Comparison of ENCODE assay signal across 26 cellular contexts in genomic region chr1:35058990-35059389, GRCh38. TPM values are rescaled to one million over a fixed set of nuclear protein-coding genes. Genes with fewer than 3 reads are reported as not detected.
DNase-seq lines count a peak whose midpoint lies in the region; ATAC-seq, FAIRE-seq and TF ChIP-seq lines count a peak whose summit lies in the region.
"Had no signal": no experiment of that assay in that cellular context is flagged by ENCODE, and none has a peak within 500 bp of the region (broad histone marks: within the 10 kb centered on the region; RNA-seq: fewer than 3 reads in every experiment).

No MANE protein-coding gene starts in this region.

- no peak for TF ChIP-seq EP300 in HepG2 (IDR thresholded peaks at IDR 0.05; ENCODE audit: low read depth in 2 of 2, low read length in 2 of 2)
- TF ChIP-seq EP300 in HepG2 (CRISPR knock-in tag; IDR thresholded peaks at IDR 0.05; ENCODE audit: borderline replicate concordance), result no peak
- TF ChIP-seq EP300 in K562 (IDR thresholded peaks at IDR 0.05; ENCODE audit: low read length), result no peak
- no peak for TF ChIP-seq EP300 in SK-N-SH (IDR thresholded peaks at IDR 0.05; ENCODE audit: borderline replicate concordance in 1 of 2, low read depth in 1 of 2, low read length in 1 of 2)

- peaks cover 5% of the 10 kb centered on the region for H3K36me3 Mint-ChIP-seq in memory B cell

- in situ Hi-C loops in HepG2 (cut with HindIII; ENCODE audit: extremely low pct_ligation_motif_present, low pct_unique_long_range_greater_than_20kb), result no loop called here
- in situ Hi-C loops in K562 (cut with MboI), result no loop called here

- peaks cover 5% of the 10 kb centered on the region for H3K9me3 Mint-ChIP-seq in memory B cell
- H3K9me3 Mint-ChIP-seq: CD4-positive, alpha-beta T cell had no signal

- peaks cover 4% of the 10 kb centered on the region for H3K4me1 Mint-ChIP-seq in memory B cell
- H3K4me1 Mint-ChIP-seq: CD8-positive, alpha-beta memory T cell had no signal

- H3K9ac ChIP-seq in HepG2 (ENCODE audit: insufficient read depth, low read depth, low read length) (no peak overlapping the region), K562 (ENCODE audit: insufficient read depth in 1 of 2, low read depth in 2 of 2, low read length in 2 of 2) (no peak overlapping the region), SK-N-SH (no peak overlapping the region)
- H3K9ac ChIP-seq: BLaER1, GM23248 had no signal

- TF ChIP-seq RAD21 in HepG2 (CRISPR knock-in tag; IDR thresholded peaks at IDR 0.05) (no peak), K562 (CRISPR knock-in tag; conservative IDR thresholded peaks at IDR 0.05 in 1 of 2, IDR thresholded peaks at IDR 0.05 in 1 of 2) (no peak), SK-N-SH (IDR thresholded peaks at IDR 0.05; ENCODE audit: low read length) (no peak)

- TF ChIP-seq CTCF in HepG2 (CRISPR knock-in tag; IDR thresholded peaks at IDR 0.05) (no peak), right lobe of liver (IDR thresholded peaks at IDR 0.05) (no peak), K562 (IDR thresholded peaks at IDR 0.05 in 2 of 3, conservative IDR thresholded peaks at IDR 0.05 in 1 of 3; ENCODE audit: insufficient read depth in 2 of 3, low read depth in 1 of 3, low read length in 3 of 3) (no peak), coronary artery (IDR thresholded peaks at IDR 0.05) (no peak), SK-N-SH (IDR thresholded peaks at IDR 0.05) (no peak)

- H3K9me3 ChIP-seq in HepG2 (ENCODE audit: low read length) (no peaks in the 10 kb centered on the region), right lobe of liver (no peaks in the 10 kb centered on the region), K562 (replicated peaks; ENCODE audit: control insufficient read depth, insufficient read depth, low read depth, low read length) (peaks cover 9% of the 10 kb centered on the region; the same call in 1 of the 2 replicates), SK-N-SH (0 out of 2 replicates have a peak, but pooled peaks cover 3% of the 10 kb centered on the region)

- H3K27ac Mint-ChIP-seq in memory B cell, result no peak overlapping the region
- H3K27ac Mint-ChIP-seq: B cell; CD4-positive, alpha-beta T cell; CD8-positive, alpha-beta memory T cell had no signal

- no peaks in the 10 kb centered on the region for H3K9me2 ChIP-seq in SK-N-SH

- 36% methylated on average over 2 of the region's 2 CpGs for WGBS in HepG2 (ENCODE audit: low lambda C conversion rate)
- WGBS in right lobe of liver (ENCODE audit: insufficient coverage, low coverage, low lambda C conversion rate, missing lambda C conversion rate), result 72% methylated on average over 2 of the region's 2 CpGs
- WGBS in K562 (ENCODE audit: insufficient coverage, low coverage, missing lambda C conversion rate), result 2% methylated on average over 2 of the region's 2 CpGs
- WGBS in SK-N-SH (ENCODE audit: low lambda C conversion rate), result 56% methylated on average over 2 of the region's 2 CpGs

- no peak overlapping the region for H2AFZ ChIP-seq in HepG2 (ENCODE audit: low read length)
- H2AFZ ChIP-seq in K562 (ENCODE audit: low read depth, low read length), result no peak overlapping the region
- no peak overlapping the region for H2AFZ ChIP-seq in SK-N-SH (ENCODE audit: low read depth)
- H2AFZ ChIP-seq: GM23248 had no signal

- DNase-seq in HepG2 (ENCODE audit: low spot score) (no peak), right lobe of liver (no peak), K562 (ENCODE audit: extremely low read depth in 1 of 4, low spot score in 3 of 4) (no peak), memory B cell (ENCODE audit: low spot score in 2 of 2) (no peak), coronary artery (ENCODE audit: low spot score) (no peak), SK-N-SH (no peak)
- DNase-seq: CD4-positive, alpha-beta T cell; CD8-positive, alpha-beta memory T cell; DMS 273 treated with DMSO at 0.1 percent for 48 hours; DMS79; EL; GDM1; GM23248; H7; HCEC 1CT had no signal

- no peaks in the 10 kb centered on the region for H3K27me3 ChIP-seq in HepG2 (ENCODE audit: control insufficient read depth in 1 of 2, insufficient read depth in 2 of 2, low read length in 2 of 2)
- H3K27me3 ChIP-seq in right lobe of liver, result no peaks in the 10 kb centered on the region
- H3K27me3 ChIP-seq in K562 (ENCODE audit: control insufficient read depth in 2 of 2, insufficient read depth in 2 of 2, low read length in 2 of 2), result peaks cover 3 to 7% of the 10 kb centered on the region in 2 experiments; a peak in 2 of 5 replicates
- H3K27me3 ChIP-seq in SK-N-SH (ENCODE audit: insufficient read depth), result no peaks in the 10 kb centered on the region; the same call in 1 of the 2 replicates
- H3K27me3 ChIP-seq: BLaER1 had no signal

- H4K20me1 ChIP-seq in HepG2 (ENCODE audit: insufficient read depth, low read length) (no peaks in the 10 kb centered on the region), K562 (replicated peaks; ENCODE audit: control insufficient read depth, insufficient read depth, low read length) (no peaks in the 10 kb centered on the region), SK-N-SH (ENCODE audit: insufficient read depth) (no peaks in the 10 kb centered on the region)
- H4K20me1 ChIP-seq: BLaER1 had no signal

- no peak for ATAC-seq in HepG2
- ATAC-seq in right lobe of liver, result no peak
- ATAC-seq in K562, result no peak
- peak; percentile 86 for ATAC-seq in esophagus mucosa
- ATAC-seq in memory B cell (ENCODE audit: low read depth), result peak; percentile 60
- no peak for ATAC-seq in HG02852 (IDR thresholded peaks at IDR 0.05; ENCODE audit: unreplicated experiment)
- ATAC-seq: GM12878 had no signal

- CTCF ChIA-PET in HepG2 (lab: Yijun Ruan, JAX; ENCODE audit: low intra/inter-chr PET ratio, low total read pairs) (no interaction called here), K562 (lab: Yijun Ruan, JAX; ENCODE audit: low intra/inter-chr PET ratio) (no interaction called here), SK-N-SH (lab: Yijun Ruan, JAX) (no interaction called here)

- TF ChIP-seq POLR2A in HepG2 (IDR thresholded peaks at IDR 0.05; ENCODE audit: insufficient read depth in 1 of 2, low read depth in 2 of 2, low read length in 2 of 2) (no peak), right lobe of liver (IDR thresholded peaks at IDR 0.05) (no peak), K562 (conservative IDR thresholded peaks at IDR 0.05) (no peak)

- H3K27me3 Mint-ChIP-seq in memory B cell, result peaks cover 15% of the 10 kb centered on the region

- H3K4me1 ChIP-seq in HepG2 (ENCODE audit: insufficient read depth, low read length) (no peaks in the 10 kb centered on the region), right lobe of liver (no peaks in the 10 kb centered on the region), K562 (replicated peaks in 1 of 2; ENCODE audit: control insufficient read depth in 2 of 2, insufficient read depth in 2 of 2, low read length in 2 of 2) (no peaks in the 10 kb centered on the region), SK-N-SH (ENCODE audit: control insufficient read depth in 1 of 2, insufficient read depth in 2 of 2, low read depth in 1 of 2, low read length in 1 of 2) (peaks cover 0 to 6% of the 10 kb centered on the region in 2 experiments; a peak in 1 of 4 replicates)

- H3K27ac ChIP-seq in HepG2 (ENCODE audit: extremely low read length, insufficient read depth, low read length), result no peak overlapping the region
- H3K27ac ChIP-seq in right lobe of liver, result no peak overlapping the region
- H3K27ac ChIP-seq in K562 (ENCODE audit: extremely low read depth, low read depth, low read length), result no peak overlapping the region
- no peak overlapping the region for H3K27ac ChIP-seq in coronary artery
- no peak overlapping the region for H3K27ac ChIP-seq in SK-N-SH (ENCODE audit: low read depth in 2 of 2, low read length in 1 of 2)
- H3K27ac ChIP-seq: 22Rv1, BLaER1, C4-2B, GM23248 had no signal

- intact Hi-C loops in HepG2 (cut with micrococcal nuclease; ENCODE audit: unreplicated experiment), result no loop called here
- intact Hi-C loops in right lobe of liver (cut with DNase I), result no loop called here
- intact Hi-C loops in K562 (cut with micrococcal nuclease), result no loop called here

- no peak overlapping the region for H3K4me2 ChIP-seq in HepG2 (ENCODE audit: low read depth, low read length)
- no peak overlapping the region for H3K4me2 ChIP-seq in K562 (ENCODE audit: insufficient read depth, low read length)
- no peak overlapping the region for H3K4me2 ChIP-seq in SK-N-SH
- H3K4me2 ChIP-seq: BLaER1 had no signal

- no peaks in the 10 kb centered on the region for H3K36me3 ChIP-seq in HepG2 (replicated peaks in 1 of 2; ENCODE audit: control insufficient read depth in 1 of 2, insufficient read depth in 2 of 2, low read length in 2 of 2)
- no peaks in the 10 kb centered on the region for H3K36me3 ChIP-seq in right lobe of liver
- H3K36me3 ChIP-seq in K562 (ENCODE audit: control insufficient read depth, insufficient read depth, low read length), result no peaks in the 10 kb centered on the region
- no peaks in the 10 kb centered on the region for H3K36me3 ChIP-seq in SK-N-SH (replicated peaks in 1 of 2; ENCODE audit: control insufficient read depth in 1 of 2, insufficient read depth in 2 of 2, low read length in 1 of 2)

- no peak overlapping the region for H3K4me3 Mint-ChIP-seq in memory B cell
- H3K4me3 Mint-ChIP-seq: B cell; CD4-positive, alpha-beta T cell; CD8-positive, alpha-beta memory T cell had no signal

- FAIRE-seq in HepG2 (lab: Jason Lieb, UNC) (no peak), K562 (lab: Jason Lieb, UNC) (no peak)
- FAIRE-seq: A204.1, D721Med, GM12878, GM19239, H1 had no signal

- POLR2A ChIA-PET in HepG2 (lab: Yijun Ruan, JAX), result no interaction called here
- POLR2A ChIA-PET in K562 (lab: Yijun Ruan, JAX), result no interaction called here
- POLR2A ChIA-PET in SK-N-SH (lab: Yijun Ruan, JAX), result no interaction called here

- BruUV-seq in HepG2 (replicated peaks; lab: Mats Ljungman, UMichigan) (no TSS peak), K562 (replicated peaks; lab: Mats Ljungman, UMichigan) (no TSS peak)

- H3K79me2 ChIP-seq in HepG2 (ENCODE audit: insufficient read depth, low read length) (no peaks in the 10 kb centered on the region), K562 (ENCODE audit: control insufficient read depth, insufficient read depth, low read length) (no peaks in the 10 kb centered on the region), SK-N-SH (ENCODE audit: insufficient read depth) (no peaks in the 10 kb centered on the region)

- H3K4me3 ChIP-seq in HepG2 (replicated peaks in 1 of 3; ENCODE audit: insufficient read depth in 1 of 3, low read depth in 2 of 3, low read length in 3 of 3), result no peak overlapping the region
- H3K4me3 ChIP-seq in right lobe of liver, result no peak overlapping the region
- no peak overlapping the region for H3K4me3 ChIP-seq in K562
- H3K4me3 ChIP-seq in coronary artery, result no peak overlapping the region
- H3K4me3 ChIP-seq in SK-N-SH (ENCODE audit: low read depth in 2 of 2, low read length in 1 of 2), result no peak overlapping the region
- H3K4me3 ChIP-seq: BLaER1, GM12878, GM23248 had no signal

- peaks cover 4% of the 10 kb centered on the region for H3F3A ChIP-seq in SK-N-SH (replicated peaks; ENCODE audit: insufficient read depth)

- no peaks in the 10 kb centered on the region for H3K9me1 ChIP-seq in K562 (ENCODE audit: control insufficient read depth, insufficient read depth, low read length)

RNA-seq across cellular contexts. Expression of gene ZMYM1, which starts 20.2 kb away (rescaled TPM):
- 16.2 and 22.8 TPM in 2 replicates for total RNA-seq in HepG2 (2016; rRNA removed; fragmentation: Illumina TruSeq; extraction: Trizol)
- 26.4 and 28.7 TPM in 2 replicates for total RNA-seq in HepG2 (2016; cell fraction: cytosol; rRNA removed; fragmentation: Illumina TruSeq; extraction: Trizol; ENCODE audit: low read depth)
- total RNA-seq in HepG2 (2016; cell fraction: insoluble cytoplasmic fraction; rRNA removed; fragmentation: Illumina TruSeq; extraction: Trizol), result 16.4 and 24.0 TPM in 2 replicates
- total RNA-seq in HepG2 (2016; cell fraction: membrane; rRNA removed; fragmentation: Illumina TruSeq; extraction: Trizol), result 14.5 and 14.6 TPM in 2 replicates
- total RNA-seq in HepG2 (2016; cell fraction: nucleus; rRNA removed; fragmentation: Illumina TruSeq; extraction: Trizol), result 13.6 and 17.9 TPM in 2 replicates
- polyA plus RNA-seq in HepG2 (2011; rRNA removed), result 8.5 and 10.0 TPM in 2 replicates
- polyA plus RNA-seq in HepG2 (2011; cell fraction: cytosol; rRNA removed), result 2.8 and 3.6 TPM in 2 replicates
- 7.3 and 9.6 TPM in 2 replicates for polyA plus RNA-seq in HepG2 (2011; cell fraction: nucleus; rRNA removed)
- polyA plus RNA-seq in HepG2 (2012), result 2.9 and 5.4 TPM in 2 replicates
- polyA plus RNA-seq in HepG2 (2016; cell fraction: cytosol; fragmentation: Illumina TruSeq; extraction: Trizol; ENCODE audit: low read depth), result 0.18 and 0.41 TPM in 2 replicates
- polyA plus RNA-seq in HepG2 (2016; cell fraction: insoluble cytoplasmic fraction; fragmentation: Illumina TruSeq; extraction: Trizol; ENCODE audit: low read depth), result 8.4 and 8.8 TPM in 2 replicates
- polyA plus RNA-seq in HepG2 (2016; cell fraction: membrane; fragmentation: Illumina TruSeq; extraction: Trizol; ENCODE audit: low read depth), result 1.1 TPM in 2 replicates
- 18.2 and 21.2 TPM in 2 replicates for polyA plus RNA-seq in HepG2 (2016; cell fraction: nucleus; fragmentation: Illumina TruSeq; extraction: Trizol; ENCODE audit: insufficient read depth, low read depth)
- polyA minus RNA-seq in HepG2 (2011; rRNA and poly(A)+ RNA removed; ENCODE audit: low replicate concordance), result 11.9 and 27.4 TPM in 2 replicates
- polyA minus RNA-seq in HepG2 (2011; cell fraction: cytosol; rRNA and poly(A)+ RNA removed), result 7.4 and 9.1 TPM in 2 replicates
- 18.0 and 22.3 TPM in 2 replicates for polyA minus RNA-seq in HepG2 (2011; cell fraction: nucleus; rRNA and poly(A)+ RNA removed)
- total RNA-seq in right lobe of liver, result 10 to 100 TPM in 1 of 6 experiments, 1 to 10 TPM in 5; 6.7 to 10.4 (median 7.6) TPM
- total RNA-seq in K562 (2011; cell fraction: chromatin; rRNA removed; ENCODE audit: low replicate concordance), result 52.0 and 81.1 TPM in 2 replicates
- total RNA-seq in K562 (2011; cell fraction: nucleolus; rRNA removed), result 19.8 and 24.6 TPM in 2 replicates
- total RNA-seq in K562 (2011; cell fraction: nucleoplasm; rRNA removed), result 35.9 and 38.6 TPM in 2 replicates
- total RNA-seq in K562 (2014; rRNA removed), result 8.0 and 10.6 TPM in 2 replicates
- 23.9 and 25.1 TPM in 2 replicates for total RNA-seq in K562 (2014; rRNA removed; fragmentation: Illumina TruSeq; extraction: Trizol)
- total RNA-seq in K562 (2015; rRNA removed; fragmentation: Illumina TruSeq; extraction: Trizol), result 20.5 and 24.5 TPM in 2 replicates
- 18.6 and 20.3 TPM in 2 replicates for total RNA-seq in K562 (2021)
- 25.4 and 27.0 TPM in 2 replicates for polyA plus RNA-seq in K562 (2011; rRNA removed)
- 6.5 and 12.9 TPM in 2 replicates for polyA plus RNA-seq in K562 (2011; cell fraction: cytosol; rRNA removed)
- polyA plus RNA-seq in K562 (2011; cell fraction: nucleus; rRNA removed), result 21.6 and 24.5 TPM in 2 replicates
- polyA plus RNA-seq in K562 (2012), result 7.5 and 8.5 TPM in 2 replicates
- polyA plus RNA-seq in K562 (2014; fragmentation: Illumina TruSeq; extraction: Trizol), result 12.2 and 15.8 TPM in 2 replicates
- polyA plus RNA-seq in K562 (2014; fragmentation: Nextera tagmentation; extraction: Ambion mirVana), result 10 to 100 TPM in 1 of 2 experiments, 1 to 10 TPM in 1; 8.8 to 14.2 TPM
- 7.5 and 8.6 TPM in 2 replicates for polyA plus RNA-seq in K562 (2014; rRNA removed)
- polyA minus RNA-seq in K562 (2011; rRNA and poly(A)+ RNA removed), result 63.3 and 94.2 TPM in 2 replicates
- polyA minus RNA-seq in K562 (2011; cell fraction: cytosol; rRNA and poly(A)+ RNA removed), result 17.0 and 20.5 TPM in 2 replicates
- polyA minus RNA-seq in K562 (2011; cell fraction: nucleus; rRNA and poly(A)+ RNA removed), result 7.1 and 24.3 TPM in 2 replicates
- total RNA-seq in esophagus mucosa, result 17.5 TPM
- polyA plus RNA-seq in SK-N-SH (2012; rRNA removed), result 4.1 and 6.4 TPM in 2 replicates
- polyA plus RNA-seq in SK-N-SH (2012; cell fraction: cytosol; rRNA removed), result 3.1 and 4.4 TPM in 2 replicates
- 7.9 and 14.3 TPM in 2 replicates for polyA plus RNA-seq in SK-N-SH (2012; cell fraction: nucleus; rRNA removed)

RNA-seq across cellular contexts. Expression of gene ZMYM6, which starts 27.2 kb away (rescaled TPM):
- total RNA-seq in HepG2 (2016; rRNA removed; fragmentation: Illumina TruSeq; extraction: Trizol) (8.5 and 10.3 TPM in 2 replicates), right lobe of liver (1 to 10 TPM; 4.6 to 8.0 (median 6.7) TPM), K562 (2014; rRNA removed) (8.9 and 9.0 TPM in 2 replicates), K562 (2014; rRNA removed; fragmentation: Illumina TruSeq; extraction: Trizol) (19.7 and 20.8 TPM in 2 replicates), K562 (2015; rRNA removed; fragmentation: Illumina TruSeq; extraction: Trizol) (15.8 and 18.7 TPM in 2 replicates), K562 (2021) (19.3 and 21.4 TPM in 2 replicates), esophagus mucosa (14.9 TPM)
- 2.2 and 2.5 TPM in 2 replicates for total RNA-seq in HepG2 (2016; cell fraction: cytosol; rRNA removed; fragmentation: Illumina TruSeq; extraction: Trizol; ENCODE audit: low read depth)
- total RNA-seq in HepG2 (2016; cell fraction: insoluble cytoplasmic fraction; rRNA removed; fragmentation: Illumina TruSeq; extraction: Trizol), result 9.8 TPM in 2 replicates
- total RNA-seq in HepG2 (2016; cell fraction: membrane; rRNA removed; fragmentation: Illumina TruSeq; extraction: Trizol), result 5.7 and 6.8 TPM in 2 replicates
- 13.6 and 17.6 TPM in 2 replicates for total RNA-seq in HepG2 (2016; cell fraction: nucleus; rRNA removed; fragmentation: Illumina TruSeq; extraction: Trizol)
- polyA plus RNA-seq in HepG2 (2011; rRNA removed) (9.4 and 10.2 TPM in 2 replicates), K562 (2011; rRNA removed) (19.6 and 22.6 TPM in 2 replicates), K562 (2014; fragmentation: Illumina TruSeq; extraction: Trizol) (16.6 and 21.6 TPM in 2 replicates), K562 (2014; fragmentation: Nextera tagmentation; extraction: Ambion mirVana) (10 to 100 TPM; 14.6 to 21.9 TPM), K562 (2014; rRNA removed) (15.8 TPM in 2 replicates), SK-N-SH (2012; rRNA removed) (7.6 and 7.7 TPM in 2 replicates)
- polyA plus RNA-seq in HepG2 (2011; cell fraction: cytosol; rRNA removed), result 2.0 and 2.9 TPM in 2 replicates
- 18.1 and 19.2 TPM in 2 replicates for polyA plus RNA-seq in HepG2 (2011; cell fraction: nucleus; rRNA removed)
- polyA plus RNA-seq in HepG2 (2012), result 5.6 and 7.6 TPM in 2 replicates
- 0.80 and 0.97 TPM in 2 replicates for polyA plus RNA-seq in HepG2 (2016; cell fraction: cytosol; fragmentation: Illumina TruSeq; extraction: Trizol; ENCODE audit: low read depth)
- polyA plus RNA-seq in HepG2 (2016; cell fraction: insoluble cytoplasmic fraction; fragmentation: Illumina TruSeq; extraction: Trizol; ENCODE audit: low read depth), result 9.6 and 11.3 TPM in 2 replicates
- 2.5 and 2.9 TPM in 2 replicates for polyA plus RNA-seq in HepG2 (2016; cell fraction: membrane; fragmentation: Illumina TruSeq; extraction: Trizol; ENCODE audit: low read depth)
- 19.8 and 21.8 TPM in 2 replicates for polyA plus RNA-seq in HepG2 (2016; cell fraction: nucleus; fragmentation: Illumina TruSeq; extraction: Trizol; ENCODE audit: insufficient read depth, low read depth)
- polyA minus RNA-seq in HepG2 (2011; rRNA and poly(A)+ RNA removed; ENCODE audit: low replicate concordance), result 23.2 and 29.3 TPM in 2 replicates
- polyA minus RNA-seq in HepG2 (2011; cell fraction: cytosol; rRNA and poly(A)+ RNA removed), result 1.6 and 3.4 TPM in 2 replicates
- polyA minus RNA-seq in HepG2 (2011; cell fraction: nucleus; rRNA and poly(A)+ RNA removed), result 33.5 and 37.8 TPM in 2 replicates
- total RNA-seq in K562 (2011; cell fraction: chromatin; rRNA removed; ENCODE audit: low replicate concordance), result 68.5 and 124 TPM in 2 replicates
- 42.4 and 49.6 TPM in 2 replicates for total RNA-seq in K562 (2011; cell fraction: nucleolus; rRNA removed)
- total RNA-seq in K562 (2011; cell fraction: nucleoplasm; rRNA removed), result 65.0 and 87.1 TPM in 2 replicates
- 6.0 and 11.4 TPM in 2 replicates for polyA plus RNA-seq in K562 (2011; cell fraction: cytosol; rRNA removed)
- polyA plus RNA-seq in K562 (2011; cell fraction: nucleus; rRNA removed), result 48.1 and 49.8 TPM in 2 replicates
- 13.0 and 15.5 TPM in 2 replicates for polyA plus RNA-seq in K562 (2012)
- 20.9 and 33.6 TPM in 2 replicates for polyA minus RNA-seq in K562 (2011; rRNA and poly(A)+ RNA removed)
- polyA minus RNA-seq in K562 (2011; cell fraction: cytosol; rRNA and poly(A)+ RNA removed), result 8.9 and 29.3 TPM in 2 replicates
- 33.1 and 54.0 TPM in 2 replicates for polyA minus RNA-seq in K562 (2011; cell fraction: nucleus; rRNA and poly(A)+ RNA removed)
- 3.8 and 4.9 TPM in 2 replicates for polyA plus RNA-seq in SK-N-SH (2012; cell fraction: cytosol; rRNA removed)
- 27.7 and 30.4 TPM in 2 replicates for polyA plus RNA-seq in SK-N-SH (2012; cell fraction: nucleus; rRNA removed)

Comparison
In these comparisons a context has a peak if more than half of its experiments do, and no peak if none do; other contexts are left out.
1. ATAC-seq: peak in esophagus mucosa (single experiment) and memory B cell (single experiment); none in HepG2 (single experiment), right lobe of liver (0 of 4), K562 (single experiment) and HG02852 (single experiment).